ENCODE assay signal across 7 cellular contexts in the genomic region with DNA sequence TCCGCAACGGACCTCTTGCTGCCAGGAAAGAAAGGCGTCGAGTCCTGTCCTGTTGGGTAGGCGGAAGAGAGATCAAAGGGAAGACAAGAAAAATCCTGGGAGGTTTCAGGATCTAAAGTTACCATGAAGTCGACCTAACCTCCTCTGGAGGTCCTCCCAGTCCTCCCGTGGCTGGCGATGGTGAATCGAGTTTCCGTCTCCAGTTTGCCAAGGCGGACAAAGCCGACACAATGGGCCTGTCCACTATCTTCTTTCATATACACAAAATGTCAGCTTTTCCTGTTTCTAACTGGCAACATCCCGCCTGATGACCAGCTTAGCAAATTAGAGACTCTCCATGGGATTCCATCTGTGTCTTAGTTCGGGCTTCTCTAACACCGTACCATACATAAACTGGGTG. TPM values are rescaled to one million over a fixed set of nuclear protein-coding genes. Genes with fewer than 3 reads are reported as not detected.
"Had no signal": no experiment of that assay in that cellular context is flagged by ENCODE, and none has a peak within 500 bp of the region (broad histone marks: within the 10 kb centered on the region; RNA-seq: fewer than 3 reads in every experiment).

No MANE protein-coding gene starts in this region.

RNA-seq across cellular contexts. Expression of a gene that starts 22.7 kb away (rescaled TPM):
- total RNA-seq: right atrium auricular region had no signal
- polyA plus RNA-seq: naive thymus-derived CD4-positive, alpha-beta T cell; neural cell; pancreas; sigmoid colon; small intestine; stomach had no signal
